1 cellular context compared by ENCODE assay signal in the genomic region with DNA sequence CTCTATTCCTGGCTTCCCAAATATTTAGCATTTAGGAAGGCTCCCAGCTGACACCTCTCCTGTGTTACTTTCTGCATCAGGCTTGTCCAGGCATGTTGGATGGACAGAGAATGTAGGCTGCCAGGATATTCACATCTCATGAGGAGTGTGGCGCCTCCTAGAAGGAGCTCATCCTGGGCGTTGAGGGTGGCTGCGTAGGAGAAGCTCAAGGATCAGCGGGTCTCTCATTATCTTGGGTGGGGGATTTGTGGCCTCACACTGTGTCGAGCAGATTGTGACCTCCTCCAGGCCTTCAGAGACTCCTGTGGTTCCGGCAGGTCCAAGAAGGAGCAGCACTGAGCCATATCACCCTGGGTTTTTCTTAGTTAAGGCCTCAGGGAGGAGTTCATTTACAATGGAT.
TF ChIP-seq lines count a peak whose summit lies in the region.

No MANE protein-coding gene starts in this region.

TF ChIP-seq in WTC11, 78 proteins besides CTCF, POLR2A, EP300 and RAD21 (continued from another document):
- TF ChIP-seq AR (CRISPR knock-in tag; IDR thresholded peaks at IDR 0.05) (no peak), ZNF423 (CRISPR knock-in tag; IDR thresholded peaks at IDR 0.05) (peak; percentile 68)
